9 cellular contexts compared by ENCODE assay signal in genomic region chr1:53145942-53146708, GRCh38. TPM values are rescaled to one million over a fixed set of nuclear protein-coding genes. Genes with fewer than 3 reads are reported as not detected.
A peak's percentile ranks its signal among the peaks of the same experiment; 100 is the strongest.
DNase-seq lines count a peak whose midpoint lies in the region.
"Had no signal": no experiment of that assay in that cellular context is flagged by ENCODE, and none has a peak within 500 bp of the region (broad histone marks: within the 10 kb centered on the region; RNA-seq: fewer than 3 reads in every experiment).

No MANE protein-coding gene starts in this region.

- DNase-seq in ELF-1 (ENCODE audit: low read depth, low spot score) (peak; percentile 88), SK-N-DZ (ENCODE audit: low spot score) (peak; percentile 67), glomerular endothelial cell (ENCODE audit: extremely low read depth, low read depth, low spot score) (peak; percentile 42), renal cortical epithelial cell (ENCODE audit: low read depth) (peak; percentile 99), NCI-H1092 treated with DMSO at 0.1 percent for 48 hours (lab: John Stamatoyannopoulos, UW) (no peak), NCI-H774 (lab: John Stamatoyannopoulos, UW) (no peak), CD1c-positive myeloid dendritic cell (ENCODE audit: extremely low spot score) (no peak)
- no peak for DNase-seq in effector CD4-positive, alpha-beta T cell
- DNase-seq: amygdala had no signal

RNA-seq across cellular contexts. Expression of gene SLC1A7, which starts 3.7 kb away (rescaled TPM):
- polyA plus RNA-seq in SK-N-DZ (2014; cell fraction: cytosol; rRNA removed): 0.68 and 0.79 TPM in 2 replicates
- polyA plus RNA-seq in SK-N-DZ (2014; cell fraction: nucleus; rRNA removed): 2.2 and 2.3 TPM in 2 replicates
- total RNA-seq in glomerular endothelial cell: not detected in 2 replicates
- total RNA-seq in renal cortical epithelial cell: not detected in 2 replicates

RNA-seq across cellular contexts. Expression of gene CPT2, which starts 50.5 kb away (rescaled TPM):
- polyA plus RNA-seq in SK-N-DZ (2014; cell fraction: cytosol; rRNA removed): 33.1 and 35.5 TPM in 2 replicates
- polyA plus RNA-seq in SK-N-DZ (2014; cell fraction: nucleus; rRNA removed): 11.1 and 11.5 TPM in 2 replicates
- total RNA-seq in glomerular endothelial cell: 14.1 and 14.8 TPM in 2 replicates
- 14.1 and 23.3 TPM in 2 replicates for total RNA-seq in renal cortical epithelial cell

Comparison
In these comparisons a context has a peak if more than half of its experiments do, and no peak if none do; other contexts are left out.
1. DNase-seq: peak in ELF-1 (single experiment), SK-N-DZ (single experiment), glomerular endothelial cell (single experiment) and renal cortical epithelial cell (single experiment); none in NCI-H1092 treated with DMSO at 0.1 percent for 48 hours (single experiment), NCI-H774 (single experiment), CD1c-positive myeloid dendritic cell (single experiment) and effector CD4-positive, alpha-beta T cell (single experiment).